17 cellular contexts compared by ENCODE assay signal in genomic region chr2:47304654-47305053, GRCh38.
DNase-seq lines count a peak whose midpoint lies in the region; ATAC-seq, FAIRE-seq and TF ChIP-seq lines count a peak whose summit lies in the region.
"Had no signal": no experiment of that assay in that cellular context is flagged by ENCODE, and none has a peak within 500 bp of the region (broad histone marks: within the 10 kb centered on the region; RNA-seq: fewer than 3 reads in every experiment).

No MANE protein-coding gene starts in this region.

- H3K27ac ChIP-seq in HepG2 (ENCODE audit: extremely low read length, insufficient read depth, low read length) (peak overlapping the region; percentile 25), right lobe of liver (no peak overlapping the region)
- H3K27ac ChIP-seq: 22Rv1, BLaER1 had no signal

- TF ChIP-seq POLR2A in HepG2 (IDR thresholded peaks at IDR 0.05; ENCODE audit: insufficient read depth in 1 of 2, low read depth in 2 of 2, low read length in 2 of 2) (no peak), right lobe of liver (IDR thresholded peaks at IDR 0.05) (no peak)

- H3K4me1 Mint-ChIP-seq in dendritic cell treated with granulocyte-macrophage colony-stimulating factor and Interleukin-4, amounts not matched to agents 40 ng/mL and 50 ng/mL, for 4 days (ENCODE audit: low read depth): peaks cover 87% of the 10 kb centered on the region
- H3K4me1 Mint-ChIP-seq in progenitor cell of endocrine pancreas (ENCODE audit: low read depth) (peaks cover 37% of the 10 kb centered on the region), T-helper 17 cell (peaks cover 12% of the 10 kb centered on the region)

- TF ChIP-seq EP300 in HepG2 (IDR thresholded peaks at IDR 0.05; ENCODE audit: low read depth in 2 of 2, low read length in 2 of 2) (no peak), HepG2 (CRISPR knock-in tag; IDR thresholded peaks at IDR 0.05; ENCODE audit: borderline replicate concordance) (no peak)

- in situ Hi-C loops in HepG2 (cut with HindIII; ENCODE audit: extremely low pct_ligation_motif_present, low pct_unique_long_range_greater_than_20kb): no loop called here

- H3K27ac Mint-ChIP-seq in dendritic cell treated with granulocyte-macrophage colony-stimulating factor and Interleukin-4, amounts not matched to agents 40 ng/mL and 50 ng/mL, for 4 days: peak overlapping the region; percentile 86
- H3K27ac Mint-ChIP-seq in progenitor cell of endocrine pancreas: peak overlapping the region; percentile 18
- H3K27ac Mint-ChIP-seq in T-helper 17 cell: no peak overlapping the region
- H3K27ac Mint-ChIP-seq: CD8-positive, alpha-beta memory T cell had no signal

- FAIRE-seq in HepG2 (lab: Jason Lieb, UNC): no peak
- FAIRE-seq: HTR-8/SVneo had no signal

- H3K9me3 Mint-ChIP-seq in dendritic cell treated with granulocyte-macrophage colony-stimulating factor and Interleukin-4, amounts not matched to agents 40 ng/mL and 50 ng/mL, for 4 days: no peaks in the 10 kb centered on the region
- no peaks in the 10 kb centered on the region for H3K9me3 Mint-ChIP-seq in progenitor cell of endocrine pancreas (ENCODE audit: low read depth)
- H3K9me3 Mint-ChIP-seq: CD8-positive, alpha-beta memory T cell; H9 had no signal

- no peaks in the 10 kb centered on the region for H3K36me3 ChIP-seq in HepG2 (replicated peaks in 1 of 2; ENCODE audit: control insufficient read depth in 1 of 2, insufficient read depth in 2 of 2, low read length in 2 of 2)
- H3K36me3 ChIP-seq in right lobe of liver: no peaks in the 10 kb centered on the region
- no peaks in the 10 kb centered on the region for H3K36me3 ChIP-seq in MG63
- H3K36me3 ChIP-seq: BLaER1 had no signal

- DNase-seq in HepG2 (ENCODE audit: low spot score) (no peak), right lobe of liver (no peak), progenitor cell of endocrine pancreas (ENCODE audit: low spot score, unreplicated experiment) (no peak), middle frontal gyrus (ENCODE audit: extremely low spot score, low spot score) (no peak), T-helper 17 cell (no peak), MG63 (no peak), NCI-H524 (lab: John Stamatoyannopoulos, UW) (no peak)
- DNase-seq: AML-193; CD8-positive, alpha-beta memory T cell; DMS53; GF-D8; GOT3; H9 had no signal

- H3K4me2 ChIP-seq in HepG2 (ENCODE audit: low read depth, low read length): no peak overlapping the region
- H3K4me2 ChIP-seq: BLaER1 had no signal

- BruUV-seq in HepG2 (replicated peaks; lab: Mats Ljungman, UMichigan): no TSS peak

- H3K27me3 Mint-ChIP-seq in dendritic cell treated with granulocyte-macrophage colony-stimulating factor and Interleukin-4, amounts not matched to agents 40 ng/mL and 50 ng/mL, for 4 days: no peaks in the 10 kb centered on the region
- H3K27me3 Mint-ChIP-seq in progenitor cell of endocrine pancreas (no peaks in the 10 kb centered on the region), T-helper 17 cell (peaks cover 37% of the 10 kb centered on the region)

- no peak for TF ChIP-seq RAD21 in HepG2 (CRISPR knock-in tag; IDR thresholded peaks at IDR 0.05)

- 65% methylated on average over 4 of the region's 4 CpGs for WGBS in HepG2 (ENCODE audit: low lambda C conversion rate)
- 59% methylated on average over 4 of the region's 4 CpGs for WGBS in right lobe of liver (ENCODE audit: insufficient coverage, low coverage, low lambda C conversion rate, missing lambda C conversion rate)

- no peaks in the 10 kb centered on the region for H4K20me1 ChIP-seq in HepG2 (ENCODE audit: insufficient read depth, low read length)
- H4K20me1 ChIP-seq: BLaER1 had no signal

- intact Hi-C loops in HepG2 (cut with micrococcal nuclease; ENCODE audit: unreplicated experiment): no loop called here
- intact Hi-C loops in right lobe of liver (cut with DNase I): no loop called here
- intact Hi-C loops in dendritic cell treated with granulocyte-macrophage colony-stimulating factor and Interleukin-4, amounts not matched to agents 40 ng/mL and 50 ng/mL, for 4 days (cut with micrococcal nuclease): no loop called here

- H3K36me3 Mint-ChIP-seq in dendritic cell treated with granulocyte-macrophage colony-stimulating factor and Interleukin-4, amounts not matched to agents 40 ng/mL and 50 ng/mL, for 4 days (ENCODE audit: low read depth): no peaks in the 10 kb centered on the region
- peaks cover 3% of the 10 kb centered on the region for H3K36me3 Mint-ChIP-seq in progenitor cell of endocrine pancreas (ENCODE audit: insufficient read depth)
- no peaks in the 10 kb centered on the region for H3K36me3 Mint-ChIP-seq in T-helper 17 cell (ENCODE audit: low read depth)
- H3K36me3 Mint-ChIP-seq: CD8-positive, alpha-beta memory T cell had no signal

- no peak overlapping the region for H3K9ac ChIP-seq in HepG2 (ENCODE audit: insufficient read depth, low read depth, low read length)
- H3K9ac ChIP-seq: BLaER1 had no signal

- no peaks in the 10 kb centered on the region for H3K79me2 ChIP-seq in HepG2 (ENCODE audit: insufficient read depth, low read length)

- CTCF ChIA-PET in HepG2 (lab: Yijun Ruan, JAX; ENCODE audit: low intra/inter-chr PET ratio, low total read pairs): no interaction called here

- no peak for ATAC-seq in HepG2
- ATAC-seq in right lobe of liver: no peak
- no peak for ATAC-seq in T-helper 17 cell

- H3K4me3 Mint-ChIP-seq in dendritic cell treated with granulocyte-macrophage colony-stimulating factor and Interleukin-4, amounts not matched to agents 40 ng/mL and 50 ng/mL, for 4 days: no peak overlapping the region
- H3K4me3 Mint-ChIP-seq in progenitor cell of endocrine pancreas (ENCODE audit: low read depth) (no peak overlapping the region), T-helper 17 cell (no peak overlapping the region)
- H3K4me3 Mint-ChIP-seq: CD8-positive, alpha-beta memory T cell; H9 had no signal

- H3K9me3 ChIP-seq in HepG2 (ENCODE audit: low read length) (no peaks in the 10 kb centered on the region), right lobe of liver (no peaks in the 10 kb centered on the region), T-helper 17 cell (ENCODE audit: control insufficient read depth, low read length, poor library complexity, severe bottlenecking) (no peaks in the 10 kb centered on the region), MG63 (no peaks in the 10 kb centered on the region)
- H3K9me3 ChIP-seq: BLaER1 had no signal

- H3K4me1 ChIP-seq in HepG2 (ENCODE audit: insufficient read depth, low read length) (peaks cover 69% of the 10 kb centered on the region), right lobe of liver (no peaks in the 10 kb centered on the region)

- POLR2A ChIA-PET in HepG2 (lab: Yijun Ruan, JAX): no interaction called here

- H3K27me3 ChIP-seq in HepG2 (ENCODE audit: control insufficient read depth in 1 of 2, insufficient read depth in 2 of 2, low read length in 2 of 2): no peaks in the 10 kb centered on the region
- H3K27me3 ChIP-seq in right lobe of liver: no peaks in the 10 kb centered on the region
- no peaks in the 10 kb centered on the region for H3K27me3 ChIP-seq in MG63
- H3K27me3 ChIP-seq: BLaER1 had no signal

- H3K4me3 ChIP-seq in HepG2 (replicated peaks in 1 of 3; ENCODE audit: insufficient read depth in 1 of 3, low read depth in 2 of 3, low read length in 3 of 3): no peak overlapping the region
- H3K4me3 ChIP-seq in right lobe of liver: no peak overlapping the region
- H3K4me3 ChIP-seq in MG63: no peak overlapping the region
- H3K4me3 ChIP-seq: BLaER1 had no signal

- H2AFZ ChIP-seq in HepG2 (ENCODE audit: low read length): no peak overlapping the region

- TF ChIP-seq CTCF in HepG2 (CRISPR knock-in tag; IDR thresholded peaks at IDR 0.05) (no peak), right lobe of liver (IDR thresholded peaks at IDR 0.05) (no peak), progenitor cell of endocrine pancreas (IDR thresholded peaks at IDR 0.05; ENCODE audit: unreplicated experiment) (no peak)

TF ChIP-seq in HepG2, 621 proteins besides CTCF, POLR2A, EP300 and RAD21:
- TF ChIP-seq ZNF121 (CRISPR knock-in tag; IDR thresholded peaks at IDR 0.05): 0 out of 2 replicates have a peak, but pooled peaks have one; percentile 28
- TF ChIP-seq MXI1 (IDR thresholded peaks at IDR 0.05; ENCODE audit: borderline replicate concordance, low read depth, low read length): no peak
